In the genomic region with DNA sequence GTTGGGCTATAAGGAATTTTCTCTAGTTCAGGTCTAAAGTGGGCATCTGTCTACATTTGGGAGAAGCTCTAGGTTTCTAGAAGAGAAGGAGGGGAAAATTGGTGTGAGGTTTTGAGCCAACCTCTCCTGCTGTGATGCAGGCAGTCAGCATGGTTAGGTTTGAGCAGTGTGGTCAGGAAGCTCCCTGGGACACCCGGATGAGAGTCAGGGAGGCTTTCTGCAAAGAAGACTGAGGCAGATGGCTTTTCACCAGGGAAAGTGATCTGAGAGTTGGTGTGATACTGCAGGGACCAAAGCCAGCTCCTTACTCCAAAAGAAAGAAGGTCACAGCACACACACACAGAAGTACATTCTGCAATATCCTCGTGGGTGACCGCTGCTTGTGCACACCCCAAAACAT, we compare ENCODE assay signal across 26 cellular contexts.
"Had no signal": no experiment of that assay in that cellular context is flagged by ENCODE, and none has a peak within 500 bp of the region (broad histone marks: within the 10 kb centered on the region; RNA-seq: fewer than 3 reads in every experiment).

No MANE protein-coding gene starts in this region.

- H3K4me3 ChIP-seq: esophagus squamous epithelium, lower lobe of right lung, ovary, psoas muscle, sigmoid colon, stomach, thyroid gland had no signal

- H3K27ac Mint-ChIP-seq: effector memory CD8-positive, alpha-beta T cell; immature natural killer cell; stimulated activated effector memory CD8-positive, alpha-beta T cell treated with anti-CD3 and anti-CD28 coated beads, Interleukin-12 subunit alpha, Interleukin-12 subunit beta, amount 100 ng/mL, for 72 hours had no signal

- H3K4me1 Mint-ChIP-seq: immature natural killer cell; naive thymus-derived CD8-positive, alpha-beta T cell; stimulated activated effector memory CD8-positive, alpha-beta T cell treated with anti-CD3 and anti-CD28 coated beads, Interleukin-12 subunit alpha, Interleukin-12 subunit beta, amount 100 ng/mL, for 72 hours had no signal

- DNase-seq: cortex of kidney; effector memory CD8-positive, alpha-beta T cell; erythroblast; esophagus squamous epithelium; foreskin melanocyte; hypothalamus; immature natural killer cell; left ventricle myocardium superior; lower lobe of right lung; naive thymus-derived CD8-positive, alpha-beta T cell; nephron progenitor cell; occipital lobe; ovary; posterior cingulate gyrus; psoas muscle; right cardiac atrium; sigmoid colon; stimulated activated CD4-positive, alpha-beta T cell treated with anti-CD3 and anti-CD28 coated beads, Interleukin-2, amount 100 ng/mL, for 24 hours; stimulated activated CD4-positive, alpha-beta T cell treated with anti-CD3 and anti-CD28 coated beads, Interleukin-4, amount 100 ng/mL, for 24 hours; stimulated activated naive CD4-positive, alpha-beta T cell treated with Interleukin-2 at 50 U/mL for 16 hours; stomach; thyroid gland; trophoblast cell had no signal

- H3K9me3 Mint-ChIP-seq: effector memory CD8-positive, alpha-beta T cell; immature natural killer cell; naive thymus-derived CD8-positive, alpha-beta T cell; nephron progenitor cell; stimulated activated effector memory CD8-positive, alpha-beta T cell treated with anti-CD3 and anti-CD28 coated beads, Interleukin-12 subunit alpha, Interleukin-12 subunit beta, amount 100 ng/mL, for 72 hours had no signal

- ATAC-seq: effector memory CD8-positive, alpha-beta T cell; left ventricle myocardium superior; lower lobe of right lung; naive thymus-derived CD8-positive, alpha-beta T cell; psoas muscle; right cardiac atrium; stimulated activated effector memory CD8-positive, alpha-beta T cell treated with anti-CD3 and anti-CD28 coated beads, Interleukin-12 subunit alpha, Interleukin-12 subunit beta, amount 100 ng/mL, for 72 hours had no signal

- FAIRE-seq: endometrium, keratinocyte had no signal

- H3K36me3 Mint-ChIP-seq: immature natural killer cell; naive thymus-derived CD8-positive, alpha-beta T cell; stimulated activated effector memory CD8-positive, alpha-beta T cell treated with anti-CD3 and anti-CD28 coated beads, Interleukin-12 subunit alpha, Interleukin-12 subunit beta, amount 100 ng/mL, for 72 hours had no signal

- H3K4me3 Mint-ChIP-seq: effector memory CD8-positive, alpha-beta T cell; immature natural killer cell; naive thymus-derived CD8-positive, alpha-beta T cell; nephron progenitor cell; stimulated activated effector memory CD8-positive, alpha-beta T cell treated with anti-CD3 and anti-CD28 coated beads, Interleukin-12 subunit alpha, Interleukin-12 subunit beta, amount 100 ng/mL, for 72 hours had no signal
